19 cellular contexts compared by ENCODE assay signal in the genomic region with DNA sequence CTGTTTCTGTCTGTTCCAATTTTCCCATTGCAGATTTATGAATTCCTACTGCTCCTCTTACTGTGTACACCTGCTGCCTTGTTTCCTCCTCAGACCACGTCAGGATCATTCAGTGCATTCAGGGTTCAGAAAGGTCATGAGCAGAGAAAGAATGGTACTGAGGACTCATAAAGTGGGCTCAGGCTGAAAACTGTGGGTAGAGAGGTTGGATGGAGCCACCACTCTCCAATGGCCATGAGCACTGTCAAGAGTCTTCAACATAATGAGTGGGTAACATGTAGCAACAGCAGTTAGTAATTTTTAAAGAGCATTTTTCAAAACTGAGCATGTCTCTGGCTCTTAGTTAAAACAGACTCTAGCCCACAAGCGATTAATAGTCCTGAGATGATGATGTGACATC.
"Had no signal": no experiment of that assay in that cellular context is flagged by ENCODE, and none has a peak within 500 bp of the region (broad histone marks: within the 10 kb centered on the region; RNA-seq: fewer than 3 reads in every experiment).

No MANE protein-coding gene starts in this region.

- H3K27me3 ChIP-seq: brain microvascular endothelial cell, colonic mucosa, gastrocnemius medialis, right lobe of liver, tibial nerve had no signal

- H3K27ac Mint-ChIP-seq: activated naive CD8-positive, alpha-beta T cell treated with anti-CD3 and anti-CD28 coated beads, Interleukin-2, amount 10 ng/mL, durations not matched to agents 7 days and 5 days; memory B cell had no signal

- H3K36me3 Mint-ChIP-seq: memory B cell; naive thymus-derived CD4-positive, alpha-beta T cell; stimulated activated memory B cell treated with anti-CD40 and anti-IgM and Interleukin-4, amounts not matched to agents 10 μg/mL and 1 μg/mL and 100 μg/mL, for 72 hours had no signal

- H3K27me3 Mint-ChIP-seq: stimulated activated memory B cell treated with anti-CD40 and anti-IgM and Interleukin-4, amounts not matched to agents 10 μg/mL and 1 μg/mL and 100 μg/mL, for 72 hours had no signal

- H3K4me1 ChIP-seq: colonic mucosa, gastrocnemius medialis, parathyroid adenoma, right lobe of liver had no signal

- H3K27ac ChIP-seq: brain microvascular endothelial cell, colonic mucosa, gastrocnemius medialis, parathyroid adenoma, right lobe of liver, tibial nerve had no signal

- H3K9me3 ChIP-seq: colonic mucosa, gastrocnemius medialis, right lobe of liver, tibial nerve had no signal

- ATAC-seq: gastrocnemius medialis; naive thymus-derived CD4-positive, alpha-beta T cell; right lobe of liver; stimulated activated memory B cell treated with anti-CD40 and anti-IgM and Interleukin-4, amounts not matched to agents 10 μg/mL and 1 μg/mL and 100 μg/mL, for 72 hours had no signal

- H3K36me3 ChIP-seq: colonic mucosa, gastrocnemius medialis, right lobe of liver had no signal

- DNase-seq: activated CD4-positive, CD25-positive, alpha-beta regulatory T cell; activated CD8-positive, alpha-beta memory T cell treated with anti-CD3 and anti-CD28 coated beads for 24 hours; activated naive CD4-positive, alpha-beta T cell; activated naive CD8-positive, alpha-beta T cell treated with anti-CD3 and anti-CD28 coated beads, Interleukin-2, amount 10 ng/mL, durations not matched to agents 7 days and 5 days; anterior cingulate cortex; brain microvascular endothelial cell; central memory CD4-positive, alpha-beta T cell; colonic mucosa; effector CD4-positive, alpha-beta T cell; gastrocnemius medialis; head of caudate nucleus; naive thymus-derived CD4-positive, alpha-beta T cell; right lobe of liver; stimulated activated CD4-positive, alpha-beta T cell treated with anti-CD3 and anti-CD28 coated beads, Interleukin-4, amount 100 ng/mL, for 24 hours; T-helper 9 cell had no signal

- H3K4me3 ChIP-seq: colonic mucosa, gastrocnemius medialis, right lobe of liver, tibial nerve had no signal

- H3K9me3 Mint-ChIP-seq: memory B cell; naive thymus-derived CD4-positive, alpha-beta T cell; stimulated activated memory B cell treated with anti-CD40 and anti-IgM and Interleukin-4, amounts not matched to agents 10 μg/mL and 1 μg/mL and 100 μg/mL, for 72 hours had no signal

- H3K4me3 Mint-ChIP-seq: memory B cell; stimulated activated memory B cell treated with anti-CD40 and anti-IgM and Interleukin-4, amounts not matched to agents 10 μg/mL and 1 μg/mL and 100 μg/mL, for 72 hours had no signal
